Comparison of ENCODE assay signal across 1 cellular context in genomic region chr7:151115121-151115835, GRCh38.
TF ChIP-seq lines count a peak whose summit lies in the region.

No MANE protein-coding gene starts in this region.

TF ChIP-seq in HepG2, 621 proteins besides CTCF, POLR2A, EP300 and RAD21:
- TF ChIP-seq GABPA (IDR thresholded peaks at IDR 0.05; ENCODE audit: low read depth, low read length): no peak
- no peak for TF ChIP-seq GABPA (CRISPR knock-in tag; IDR thresholded peaks at IDR 0.05; ENCODE audit: low read depth)
- TF ChIP-seq ZNF33B (CRISPR knock-in tag; IDR thresholded peaks at IDR 0.05): no peak
- no peak for TF ChIP-seq ZBTB44 (CRISPR knock-in tag; IDR thresholded peaks at IDR 0.05)
